In genomic region chr4:122765702-122766352, GRCh38 we compare ENCODE assay signal across 13 cellular contexts. TPM values are rescaled to one million over a fixed set of nuclear protein-coding genes. Genes with fewer than 3 reads are reported as not detected.
A peak's percentile ranks its signal among the peaks of the same experiment; 100 is the strongest.
DNase-seq lines count a peak whose midpoint lies in the region; ATAC-seq and TF ChIP-seq lines count a peak whose summit lies in the region.
"Had no signal": no experiment of that assay in that cellular context is flagged by ENCODE, and none has a peak within 500 bp of the region (broad histone marks: within the 10 kb centered on the region; RNA-seq: fewer than 3 reads in every experiment).

No MANE protein-coding gene starts in this region.

- H3K9me3 ChIP-seq in right lobe of liver, result no peaks in the 10 kb centered on the region
- H3K9me3 ChIP-seq: sigmoid colon had no signal

- H3K27ac Mint-ChIP-seq in Calu3 (ENCODE audit: unreplicated experiment), result peak overlapping the region; percentile 95
- no peak overlapping the region for H3K27ac Mint-ChIP-seq in activated CD8-positive, alpha-beta memory T cell treated with anti-CD3 and anti-CD28 coated beads, Interleukin-2, amount 10 ng/mL, durations not matched to agents 7 days and 5 days
- H3K27ac Mint-ChIP-seq: activated CD4-positive, alpha-beta T cell treated with anti-CD3 and anti-CD28 coated beads, Interleukin-2, amount 10 ng/mL, durations not matched to agents 7 days and 5 days; activated naive CD8-positive, alpha-beta T cell treated with anti-CD3 and anti-CD28 coated beads, Interleukin-2, amount 10 ng/mL, durations not matched to agents 7 days and 5 days had no signal

- H3K9me3 Mint-ChIP-seq in Calu3 (ENCODE audit: low read depth, unreplicated experiment), result no peaks in the 10 kb centered on the region
- H3K9me3 Mint-ChIP-seq in activated CD8-positive, alpha-beta memory T cell treated with anti-CD3 and anti-CD28 coated beads, Interleukin-2, amount 10 ng/mL, durations not matched to agents 7 days and 5 days (ENCODE audit: low read depth), result no peaks in the 10 kb centered on the region
- H3K9me3 Mint-ChIP-seq: activated CD4-positive, alpha-beta T cell treated with anti-CD3 and anti-CD28 coated beads, Interleukin-2, amount 10 ng/mL, durations not matched to agents 7 days and 5 days; activated naive CD8-positive, alpha-beta T cell treated with anti-CD3 and anti-CD28 coated beads, Interleukin-2, amount 10 ng/mL, durations not matched to agents 7 days and 5 days had no signal

- WGBS in right lobe of liver (ENCODE audit: insufficient coverage, low coverage, low lambda C conversion rate, missing lambda C conversion rate), result 32% methylated on average over 7 of the region's 7 CpGs

- no peaks in the 10 kb centered on the region for H3K27me3 Mint-ChIP-seq in Calu3 (ENCODE audit: unreplicated experiment)
- peaks cover 2% of the 10 kb centered on the region for H3K27me3 Mint-ChIP-seq in activated CD8-positive, alpha-beta memory T cell treated with anti-CD3 and anti-CD28 coated beads, Interleukin-2, amount 10 ng/mL, durations not matched to agents 7 days and 5 days
- H3K27me3 Mint-ChIP-seq: activated CD4-positive, alpha-beta T cell treated with anti-CD3 and anti-CD28 coated beads, Interleukin-2, amount 10 ng/mL, durations not matched to agents 7 days and 5 days; activated naive CD8-positive, alpha-beta T cell treated with anti-CD3 and anti-CD28 coated beads, Interleukin-2, amount 10 ng/mL, durations not matched to agents 7 days and 5 days had no signal

- H3K27me3 ChIP-seq in right lobe of liver, result no peaks in the 10 kb centered on the region
- H3K27me3 ChIP-seq: sigmoid colon had no signal

- no peaks in the 10 kb centered on the region for H3K36me3 ChIP-seq in right lobe of liver
- H3K36me3 ChIP-seq: sigmoid colon had no signal

- peaks cover 21% of the 10 kb centered on the region for H3K4me1 Mint-ChIP-seq in Calu3 (ENCODE audit: low read depth, unreplicated experiment)
- peaks cover 33% of the 10 kb centered on the region for H3K4me1 Mint-ChIP-seq in activated CD8-positive, alpha-beta memory T cell treated with anti-CD3 and anti-CD28 coated beads, Interleukin-2, amount 10 ng/mL, durations not matched to agents 7 days and 5 days

- H3K27ac ChIP-seq in right lobe of liver, result peak overlapping the region in 2 of 3 donors; percentile 37 to 65
- H3K27ac ChIP-seq: sigmoid colon had no signal

- H3K4me3 Mint-ChIP-seq in Calu3 (ENCODE audit: low read depth, unreplicated experiment), result no peak overlapping the region
- no peak overlapping the region for H3K4me3 Mint-ChIP-seq in activated CD8-positive, alpha-beta memory T cell treated with anti-CD3 and anti-CD28 coated beads, Interleukin-2, amount 10 ng/mL, durations not matched to agents 7 days and 5 days
- H3K4me3 Mint-ChIP-seq: activated CD4-positive, alpha-beta T cell treated with anti-CD3 and anti-CD28 coated beads, Interleukin-2, amount 10 ng/mL, durations not matched to agents 7 days and 5 days; activated naive CD8-positive, alpha-beta T cell treated with anti-CD3 and anti-CD28 coated beads, Interleukin-2, amount 10 ng/mL, durations not matched to agents 7 days and 5 days had no signal

- no peak overlapping the region for H3K4me3 ChIP-seq in right lobe of liver
- H3K4me3 ChIP-seq: sigmoid colon had no signal

- peaks cover 0 to 32% (median 10%) of the 10 kb centered on the region in 4 donors for H3K4me1 ChIP-seq in right lobe of liver

- TF ChIP-seq CTCF in Calu3 (IDR thresholded peaks at IDR 0.05; ENCODE audit: unreplicated experiment), result no peak
- TF ChIP-seq CTCF in right lobe of liver (IDR thresholded peaks at IDR 0.05), result no peak

- no peak for TF ChIP-seq POLR2A in right lobe of liver (IDR thresholded peaks at IDR 0.05)

- DNase-seq in Calu3 (peak; percentile 16), M059J (ENCODE audit: low read depth) (peak; percentile 91), dedifferentiated amniotic fluid mesenchymal stem cell (ENCODE audit: extremely low spot score) (peak; percentile 91), right lobe of liver (peak in 1 of 3 donors; percentile 45), posterior vena cava (ENCODE audit: low spot score) (no peak)
- no peak for DNase-seq in stimulated activated CD4-positive, alpha-beta T cell treated with anti-CD3 and anti-CD28 coated beads, Interleukin-4, amount 100 ng/mL, for 4 hours
- DNase-seq in activated CD8-positive, alpha-beta memory T cell treated with anti-CD3 and anti-CD28 coated beads, Interleukin-2, amount 10 ng/mL, durations not matched to agents 7 days and 5 days, result no peak
- DNase-seq: activated CD4-positive, alpha-beta T cell treated with anti-CD3 and anti-CD28 coated beads, Interleukin-2, amount 10 ng/mL, durations not matched to agents 7 days and 5 days; activated naive CD8-positive, alpha-beta T cell treated with anti-CD3 and anti-CD28 coated beads, Interleukin-2, amount 10 ng/mL, durations not matched to agents 7 days and 5 days; left ventricle myocardium superior; SIG-M5; sigmoid colon had no signal

- peak; percentile 72 to 83 (median 78) for ATAC-seq in right lobe of liver
- ATAC-seq in activated CD8-positive, alpha-beta memory T cell treated with anti-CD3 and anti-CD28 coated beads, Interleukin-2, amount 10 ng/mL, durations not matched to agents 7 days and 5 days, result no peak
- ATAC-seq in GM18867 (IDR thresholded peaks at IDR 0.05; ENCODE audit: unreplicated experiment), result no peak
- ATAC-seq: left ventricle myocardium superior had no signal

- CTCF ChIA-PET in Calu3 (lab: Charles Lee), result no interaction called here
- CTCF ChIA-PET in activated CD8-positive, alpha-beta memory T cell treated with anti-CD3 and anti-CD28 coated beads, Interleukin-2, amount 10 ng/mL, durations not matched to agents 7 days and 5 days (lab: Charles Lee), result interaction anchor here (1.0 to 1.3 kb wide), 2 partner anchors 19 to 157 kb away, joined by 3 to 4 read pairs; partner anchors contain the start of gene NUDT6

- no TSS peak for BruUV-seq in Calu3 (replicated peaks; lab: Mats Ljungman, UMichigan)

- no peaks in the 10 kb centered on the region for H3K36me3 Mint-ChIP-seq in Calu3 (ENCODE audit: insufficient read depth, unreplicated experiment)
- H3K36me3 Mint-ChIP-seq in activated CD8-positive, alpha-beta memory T cell treated with anti-CD3 and anti-CD28 coated beads, Interleukin-2, amount 10 ng/mL, durations not matched to agents 7 days and 5 days, result peaks cover 2% of the 10 kb centered on the region
- H3K36me3 Mint-ChIP-seq: activated naive CD8-positive, alpha-beta T cell treated with anti-CD3 and anti-CD28 coated beads, Interleukin-2, amount 10 ng/mL, durations not matched to agents 7 days and 5 days had no signal

- intact Hi-C loops in Calu3 (cut with micrococcal nuclease; ENCODE audit: unreplicated experiment) (loop anchor here (5.0 kb wide), 1 partner anchor 66 kb away; no protein-coding TSS in a partner anchor), right lobe of liver (cut with DNase I) (no loop called here), posterior vena cava (cut with DNase I) (no loop called here)

RNA-seq across cellular contexts. Expression of gene BBS12, which starts 33.3 kb away (rescaled TPM):
- 2.4 TPM in 2 replicates for total RNA-seq in Calu3 (2022)
- 2.4 and 4.7 TPM in 2 replicates for total RNA-seq in M059J (2014; rRNA removed; shearing (Covaris generic))
- 1 to 10 TPM in 1 of 6 experiments, under 1 TPM in 5; 0.25 to 1.1 (median 0.65) TPM for total RNA-seq in right lobe of liver
- 1 to 10 TPM; 2.1 to 3.6 TPM for total RNA-seq in activated CD8-positive, alpha-beta memory T cell treated with anti-CD3 and anti-CD28 coated beads, Interleukin-2, amount 10 ng/mL, durations not matched to agents 7 days and 5 days
- total RNA-seq in posterior vena cava, result 1 to 10 TPM; 3.1 to 3.8 TPM

Comparison
In these comparisons a context has a peak if more than half of its experiments do, and no peak if none do; other contexts are left out.
1. DNase-seq: peak in Calu3 (single experiment), M059J (single experiment) and dedifferentiated amniotic fluid mesenchymal stem cell (single experiment); none in stimulated activated CD4-positive, alpha-beta T cell treated with anti-CD3 and anti-CD28 coated beads, Interleukin-4, amount 100 ng/mL, for 4 hours (0 of 2), activated CD8-positive, alpha-beta memory T cell treated with anti-CD3 and anti-CD28 coated beads, Interleukin-2, amount 10 ng/mL, durations not matched to agents 7 days and 5 days (single experiment) and posterior vena cava (single experiment).
2. ATAC-seq: peak in right lobe of liver (4 of 4); none in activated CD8-positive, alpha-beta memory T cell treated with anti-CD3 and anti-CD28 coated beads, Interleukin-2, amount 10 ng/mL, durations not matched to agents 7 days and 5 days (single experiment) and GM18867 (single experiment).